ENCODE assay signal across 1 cellular context in the genomic region with DNA sequence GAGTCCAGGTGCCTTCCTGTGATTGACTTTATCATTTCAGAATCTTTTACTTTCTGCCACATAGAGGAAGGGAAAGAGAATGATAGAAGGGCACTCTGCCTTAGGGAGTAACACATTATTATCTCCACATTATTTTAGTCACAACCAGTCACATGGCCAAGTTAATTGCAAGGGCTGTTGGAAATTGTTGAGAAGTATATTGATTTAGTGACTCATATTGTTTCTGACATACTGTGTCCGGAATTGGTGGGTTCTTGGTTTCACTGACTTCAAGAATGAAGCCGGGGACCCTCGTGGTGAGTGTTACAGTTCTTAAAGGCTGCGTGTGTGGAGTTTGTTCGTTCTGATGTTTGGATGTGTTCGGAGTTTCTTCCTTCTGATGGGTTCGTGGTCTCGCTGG.
TF ChIP-seq lines count a peak whose summit lies in the region.

No MANE protein-coding gene starts in this region.

TF ChIP-seq in K562, 482 proteins besides CTCF, POLR2A, EP300 and RAD21:
- TF ChIP-seq ZNF77 (CRISPR knock-in tag; IDR thresholded peaks at IDR 0.05) (no peak), RBM15 (IDR thresholded peaks at IDR 0.05; ENCODE audit: insufficient read depth, low read length) (no peak), SREBF2 (CRISPR knock-in tag; IDR thresholded peaks at IDR 0.05) (no peak), ZNF57 (CRISPR knock-in tag; IDR thresholded peaks at IDR 0.05) (no peak), ZNF583 (CRISPR knock-in tag; IDR thresholded peaks at IDR 0.05) (no peak), PRPF4 (IDR thresholded peaks at IDR 0.05; ENCODE audit: insufficient read depth, low read depth, low read length, poor library complexity, severe bottlenecking) (no peak), CBFA2T3 (IDR thresholded peaks at IDR 0.05) (0 out of 2 replicates have a peak, but pooled peaks have one; percentile 34), BCL6 (CRISPR knock-in tag; IDR thresholded peaks at IDR 0.05) (no peak), NCOR1 (IDR thresholded peaks at IDR 0.05) (no peak), RAD51 (IDR thresholded peaks at IDR 0.05; ENCODE audit: borderline replicate concordance, low read depth) (peak; percentile 19; the same call in 1 of the 2 replicates), JUND (IDR thresholded peaks at IDR 0.05; ENCODE audit: borderline replicate concordance, low read depth, low read length) (no peak), JUND (tag; IDR thresholded peaks at IDR 0.05; ENCODE audit: borderline replicate concordance, low read depth, low read length) (no peak), SUPT5H (IDR thresholded peaks at IDR 0.05) (0 out of 2 replicates have a peak, but pooled peaks have one; percentile 23), ZNF121 (CRISPR knock-in tag; conservative IDR thresholded peaks at IDR 0.05) (no peak), ARID1B (IDR thresholded peaks at IDR 0.05) (0 out of 2 replicates have a peak, but pooled peaks have one; percentile 14), ZBTB7A (IDR thresholded peaks at IDR 0.05; ENCODE audit: borderline replicate concordance, control insufficient read depth, low read depth, low read length) (no peak), POLR2G (IDR thresholded peaks at IDR 0.05; ENCODE audit: low read depth, low read length) (no peak), NFIX (CRISPR knock-in tag; IDR thresholded peaks at IDR 0.05; ENCODE audit: low read depth) (no peak), LCOR (CRISPR knock-in tag; IDR thresholded peaks at IDR 0.05) (0 out of 2 replicates have a peak, but pooled peaks have one; percentile 25), PHB (CRISPR knock-in tag; IDR thresholded peaks at IDR 0.05) (no peak), RFX7 (CRISPR knock-in tag; IDR thresholded peaks at IDR 0.05) (no peak), FOXA3 (CRISPR knock-in tag; conservative IDR thresholded peaks at IDR 0.05 in 1 of 2, IDR thresholded peaks at IDR 0.05 in 1 of 2) (peak in 1 of 2 experiments; percentile 94; a peak in 3 of 4 replicates), ZNF41 (CRISPR knock-in tag; conservative IDR thresholded peaks at IDR 0.05) (no peak), PHF8 (IDR thresholded peaks at IDR 0.05; ENCODE audit: borderline replicate concordance, low read length) (no peak)
- TF ChIP-seq, protein P1, sequence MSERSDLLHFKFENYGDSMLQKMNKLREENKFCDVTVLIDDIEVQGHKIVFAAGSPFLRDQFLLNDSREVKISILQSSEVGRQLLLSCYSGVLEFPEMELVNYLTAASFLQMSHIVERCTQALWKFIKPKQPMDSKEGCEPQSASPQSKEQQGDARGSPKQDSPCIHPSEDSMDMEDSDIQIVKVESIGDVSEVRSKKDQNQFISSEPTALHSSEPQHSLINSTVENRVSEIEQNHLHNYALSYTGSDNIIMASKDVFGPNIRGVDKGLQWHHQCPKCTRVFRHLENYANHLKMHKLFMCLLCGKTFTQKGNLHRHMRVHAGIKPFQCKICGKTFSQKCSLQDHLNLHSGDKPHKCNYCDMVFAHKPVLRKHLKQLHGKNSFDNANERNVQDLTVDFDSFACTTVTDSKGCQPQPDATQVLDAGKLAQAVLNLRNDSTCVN (CRISPR knock-in tag; IDR thresholded peaks at IDR 0.05) = no peak
- TF ChIP-seq, protein P2, sequence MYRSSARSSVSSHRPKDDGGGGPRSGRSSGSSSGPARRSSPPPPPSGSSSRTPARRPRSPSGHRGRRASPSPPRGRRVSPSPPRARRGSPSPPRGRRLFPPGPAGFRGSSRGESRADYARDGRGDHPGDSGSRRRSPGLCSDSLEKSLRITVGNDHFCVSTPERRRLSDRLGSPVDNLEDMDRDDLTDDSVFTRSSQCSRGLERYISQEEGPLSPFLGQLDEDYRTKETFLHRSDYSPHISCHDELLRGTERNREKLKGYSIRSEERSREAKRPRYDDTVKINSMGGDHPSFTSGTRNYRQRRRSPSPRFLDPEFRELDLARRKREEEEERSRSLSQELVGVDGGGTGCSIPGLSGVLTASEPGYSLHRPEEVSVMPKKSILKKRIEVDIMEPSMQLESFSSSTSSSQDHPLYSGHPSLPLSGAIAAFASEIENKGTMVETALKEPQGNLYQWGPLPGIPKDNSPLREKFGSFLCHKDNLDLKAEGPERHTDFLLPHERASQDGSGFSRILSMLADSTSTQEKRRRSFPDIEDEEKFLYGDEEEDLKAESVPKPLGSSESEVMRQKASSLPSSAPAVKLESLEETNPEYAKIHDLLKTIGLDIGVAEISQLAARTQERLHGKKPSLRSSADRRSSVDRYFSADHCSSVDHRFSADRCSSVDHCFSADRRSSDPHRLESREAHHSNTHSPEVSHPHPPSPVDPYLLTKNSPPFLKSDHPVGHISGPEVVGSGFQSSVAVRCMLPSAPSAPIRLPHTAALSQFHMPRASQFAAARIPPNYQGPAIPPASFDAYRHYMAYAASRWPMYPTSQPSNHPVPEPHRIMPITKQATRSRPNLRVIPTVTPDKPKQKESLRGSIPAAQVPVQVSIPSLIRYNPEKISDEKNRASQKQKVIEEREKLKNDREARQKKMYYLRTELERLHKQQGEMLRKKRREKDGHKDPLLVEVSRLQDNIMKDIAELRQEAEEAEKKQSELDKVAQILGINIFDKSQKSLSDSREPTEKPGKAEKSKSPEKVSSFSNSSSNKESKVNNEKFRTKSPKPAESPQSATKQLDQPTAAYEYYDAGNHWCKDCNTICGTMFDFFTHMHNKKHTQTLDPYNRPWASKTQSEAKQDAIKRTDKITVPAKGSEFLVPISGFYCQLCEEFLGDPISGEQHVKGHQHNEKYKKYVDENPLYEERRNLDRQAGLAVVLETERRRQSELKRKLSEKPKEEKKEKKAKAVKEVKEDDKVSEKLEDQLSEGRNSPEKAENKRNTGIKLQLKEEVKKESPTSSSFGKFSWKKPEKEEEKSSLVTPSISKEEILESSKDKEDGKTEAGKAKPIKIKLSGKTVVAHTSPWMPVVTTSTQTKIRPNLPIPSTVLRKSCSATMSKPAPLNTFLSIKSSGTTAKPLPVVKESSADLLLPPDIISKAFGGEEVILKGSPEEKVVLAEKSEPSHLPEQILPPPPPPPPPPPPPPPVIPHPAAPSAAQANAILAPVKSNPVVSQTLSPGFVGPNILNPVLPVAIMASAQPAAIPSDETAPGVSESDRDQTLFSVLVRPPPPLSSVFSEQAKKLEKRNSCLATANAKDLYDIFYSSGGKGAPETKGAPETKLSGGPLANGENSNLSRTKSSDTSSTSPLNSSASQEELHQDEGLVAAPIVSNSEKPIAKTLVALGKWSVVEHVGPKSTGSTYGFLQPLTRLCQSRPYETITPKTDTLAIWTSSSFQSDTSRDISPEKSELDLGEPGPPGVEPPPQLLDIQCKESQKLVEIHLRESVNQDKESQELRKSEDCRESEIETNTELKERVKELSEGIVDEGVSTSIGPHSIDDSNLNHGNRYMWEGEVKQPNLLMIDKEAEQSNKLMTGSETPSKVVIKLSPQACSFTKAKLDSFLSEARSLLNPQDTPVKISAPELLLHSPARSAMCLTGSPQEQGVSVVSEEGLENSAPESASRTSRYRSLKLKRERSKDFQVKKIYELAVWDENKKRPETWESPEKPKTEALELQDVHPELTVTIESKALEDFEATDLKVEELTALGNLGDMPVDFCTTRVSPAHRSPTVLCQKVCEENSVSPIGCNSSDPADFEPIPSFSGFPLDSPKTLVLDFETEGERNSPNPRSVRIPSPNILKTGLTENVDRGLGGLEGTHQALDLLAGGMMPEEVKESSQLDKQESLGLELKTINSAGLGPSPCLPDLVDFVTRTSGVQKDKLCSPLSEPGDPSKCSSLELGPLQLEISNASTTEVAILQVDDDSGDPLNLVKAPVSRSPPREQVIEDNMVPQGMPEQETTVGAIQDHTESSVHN (IDR thresholded peaks at IDR 0.05; ENCODE audit: borderline replicate concordance in 1 of 2, low read depth in 1 of 2) = no peak
- TF ChIP-seq, protein P3, sequence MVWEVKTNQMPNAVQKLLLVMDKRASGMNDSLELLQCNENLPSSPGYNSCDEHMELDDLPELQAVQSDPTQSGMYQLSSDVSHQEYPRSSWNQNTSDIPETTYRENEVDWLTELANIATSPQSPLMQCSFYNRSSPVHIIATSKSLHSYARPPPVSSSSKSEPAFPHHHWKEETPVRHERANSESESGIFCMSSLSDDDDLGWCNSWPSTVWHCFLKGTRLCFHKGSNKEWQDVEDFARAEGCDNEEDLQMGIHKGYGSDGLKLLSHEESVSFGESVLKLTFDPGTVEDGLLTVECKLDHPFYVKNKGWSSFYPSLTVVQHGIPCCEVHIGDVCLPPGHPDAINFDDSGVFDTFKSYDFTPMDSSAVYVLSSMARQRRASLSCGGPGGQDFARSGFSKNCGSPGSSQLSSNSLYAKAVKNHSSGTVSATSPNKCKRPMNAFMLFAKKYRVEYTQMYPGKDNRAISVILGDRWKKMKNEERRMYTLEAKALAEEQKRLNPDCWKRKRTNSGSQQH (CRISPR knock-in tag; IDR thresholded peaks at IDR 0.05) = no peak
